ENCODE assay signal across 8 cellular contexts in genomic region chr5:96662725-96663513, GRCh38. TPM values are rescaled to one million over a fixed set of nuclear protein-coding genes. Genes with fewer than 3 reads are reported as not detected.
DNase-seq lines count a peak whose midpoint lies in the region; ATAC-seq, FAIRE-seq and TF ChIP-seq lines count a peak whose summit lies in the region.

No MANE protein-coding gene starts in this region.

- H3K4me1 ChIP-seq in Loucy (ENCODE audit: insufficient read depth, low read length, poor library complexity, severe bottlenecking) (peaks cover 45% of the 10 kb centered on the region), pancreas (peaks cover 0 to 23% (median 17%) of the 10 kb centered on the region in 3 donors), tibial artery (peaks cover 0 to 38% (median 10%) of the 10 kb centered on the region in 4 donors)

- TF ChIP-seq POLR2A in H54 (IDR thresholded peaks at IDR 0.05; ENCODE audit: low read depth, low read length): peak; percentile 50; the same call in 1 of the 2 replicates

- no peak overlapping the region for H3K27ac ChIP-seq in SK-N-MC
- peak overlapping the region; percentile 87 to 98 (median 92) for H3K27ac ChIP-seq in pancreas
- peak overlapping the region; percentile 100 for H3K27ac ChIP-seq in tibial artery

- H3K4me3 Mint-ChIP-seq in activated naive CD8-positive, alpha-beta T cell treated with anti-CD3 and anti-CD28 coated beads for 36 hours: peak overlapping the region; percentile 96

- DNase-seq in GDM1 (lab: John Stamatoyannopoulos, UW): peak; percentile 44
- DNase-seq in H54 (ENCODE audit: insufficient read length, low spot score): peak; percentile 85
- DNase-seq in SK-N-MC (ENCODE audit: low read depth, low spot score): no peak
- DNase-seq in activated naive CD8-positive, alpha-beta T cell treated with anti-CD3 and anti-CD28 coated beads for 36 hours: peak; percentile 88
- DNase-seq in head of caudate nucleus: peak; percentile 77 to 97 (median 92)
- DNase-seq in pancreas: peak; percentile 89 to 97 (median 96)
- peak; percentile 93 to 98 for DNase-seq in tibial artery

- H3K9me2 ChIP-seq in Loucy (replicated peaks; ENCODE audit: low read depth, low read length): no peaks in the 10 kb centered on the region

- H3K9me3 ChIP-seq in Loucy (ENCODE audit: insufficient read depth, low read depth, low read length) (no peaks in the 10 kb centered on the region), SK-N-MC (ENCODE audit: low read depth, low read length) (no peaks in the 10 kb centered on the region), pancreas (no peaks in the 10 kb centered on the region), tibial artery (no peaks in the 10 kb centered on the region)

- H3K79me2 ChIP-seq in Loucy (ENCODE audit: insufficient read depth, low read length): peaks cover 23% of the 10 kb centered on the region

- no peaks in the 10 kb centered on the region for H3K9me3 Mint-ChIP-seq in activated naive CD8-positive, alpha-beta T cell treated with anti-CD3 and anti-CD28 coated beads for 36 hours

- peaks cover 39% of the 10 kb centered on the region for H3K4me1 Mint-ChIP-seq in activated naive CD8-positive, alpha-beta T cell treated with anti-CD3 and anti-CD28 coated beads for 36 hours

- no peak for TF ChIP-seq CTCF in Loucy (conservative IDR thresholded peaks at IDR 0.05; ENCODE audit: low read length)
- TF ChIP-seq CTCF in pancreas (IDR thresholded peaks at IDR 0.05): no peak
- TF ChIP-seq CTCF in tibial artery (IDR thresholded peaks at IDR 0.05): no peak

- peaks cover 2% of the 10 kb centered on the region for H3K36me3 Mint-ChIP-seq in activated naive CD8-positive, alpha-beta T cell treated with anti-CD3 and anti-CD28 coated beads for 36 hours

- peak overlapping the region; percentile 96 for H2AFZ ChIP-seq in Loucy (ENCODE audit: low read length)

- H3K9ac ChIP-seq in Loucy (ENCODE audit: low read depth, low read length, poor library complexity, severe bottlenecking) (peak overlapping the region; percentile 73), SK-N-MC (ENCODE audit: insufficient read length) (peak overlapping the region; percentile 57)

- H3K36me3 ChIP-seq in Loucy (ENCODE audit: insufficient read depth, low read length) (no peaks in the 10 kb centered on the region), SK-N-MC (ENCODE audit: insufficient read depth, low read length) (no peaks in the 10 kb centered on the region), pancreas (no peaks in the 10 kb centered on the region), tibial artery (peaks cover 0 to 4% (median 0%) of the 10 kb centered on the region in 3 donors)

- peaks cover 23% of the 10 kb centered on the region for H4K20me1 ChIP-seq in Loucy (ENCODE audit: insufficient read depth, low read length, poor library complexity, severe bottlenecking)

- peaks cover 15% of the 10 kb centered on the region for H3K27me3 Mint-ChIP-seq in activated naive CD8-positive, alpha-beta T cell treated with anti-CD3 and anti-CD28 coated beads for 36 hours

- peaks cover 13% of the 10 kb centered on the region; the same call in 1 of the 2 replicates for H3F3A ChIP-seq in Loucy (ENCODE audit: low read depth)

- WGBS in pancreas, 2 donors: 0% methylated on average over 52 to 59 of the region's 59 CpGs

- H3K27me3 ChIP-seq in Loucy (ENCODE audit: insufficient read depth, low read length, poor library complexity, severe bottlenecking) (no peaks in the 10 kb centered on the region), pancreas (no peaks in the 10 kb centered on the region), tibial artery (no peaks in the 10 kb centered on the region)

- no peak for FAIRE-seq in H54 (lab: Jason Lieb, UNC)
- FAIRE-seq in pancreas (lab: Jason Lieb, UNC): no peak

- H3K4me3 ChIP-seq in Loucy (ENCODE audit: low read length, poor library complexity, severe bottlenecking) (peak overlapping the region; percentile 78), SK-N-MC (peak overlapping the region; percentile 93), pancreas (peak overlapping the region; percentile 78 to 93 (median 89)), tibial artery (peak overlapping the region; percentile 98 to 100)

- H3K4me2 ChIP-seq in Loucy (ENCODE audit: low read depth, low read length, poor library complexity, severe bottlenecking): peak overlapping the region; percentile 77

- peak; percentile 89 to 94 (median 90) for ATAC-seq in pancreas

- intact Hi-C loops in head of caudate nucleus (cut with DNase I) (no loop called here), pancreas (cut with DNase I) (no loop called here), tibial artery (cut with DNase I; ENCODE audit: low total_unique reads) (loop anchor here (2.0 to 10.0 kb wide), 3 partner anchors 40 to 804 kb away; partner anchors contain the start of gene ELL2)

- H3K27ac Mint-ChIP-seq in activated naive CD8-positive, alpha-beta T cell treated with anti-CD3 and anti-CD28 coated beads for 36 hours: peak overlapping the region; percentile 96

RNA-seq across cellular contexts. Expression of gene CAST, which starts 0.7 kb away (rescaled TPM):
- 100 to 1,000 TPM; 121 to 123 TPM for total RNA-seq in activated naive CD8-positive, alpha-beta T cell treated with anti-CD3 and anti-CD28 coated beads for 36 hours
- total RNA-seq in pancreas: 100 to 1,000 TPM in 1 of 6 donors, 10 to 100 TPM in 5; 56.4 to 100 (median 68.1) TPM
- polyA plus RNA-seq in pancreas: 10 to 100 TPM; 26.5 to 37.5 TPM
